ENCODE assay signal across 16 cellular contexts in genomic region chr2:163729874-163730273, GRCh38.
"Had no signal": no experiment of that assay in that cellular context is flagged by ENCODE, and none has a peak within 500 bp of the region (broad histone marks: within the 10 kb centered on the region; RNA-seq: fewer than 3 reads in every experiment).

No MANE protein-coding gene starts in this region.

- H3K9me3 ChIP-seq: esophagus muscularis mucosa, left lung, uterus had no signal

- H3K4me1 ChIP-seq: foreskin keratinocyte, uterus had no signal

- H3K27ac Mint-ChIP-seq: stimulated activated memory B cell treated with anti-CD40 and anti-IgM and Interleukin-4, amounts not matched to agents 10 μg/mL and 1 μg/mL and 100 μg/mL, for 72 hours; T-helper 2 cell treated with Interferon-gamma antibody and Interleukin-4, amounts not matched to agents 5 μg/mL and 100 μg/mL, for 36 hours had no signal

- H3K4me1 Mint-ChIP-seq: stimulated activated memory B cell treated with anti-CD40 and anti-IgM and Interleukin-4, amounts not matched to agents 10 μg/mL and 1 μg/mL and 100 μg/mL, for 72 hours had no signal

- H3K27ac ChIP-seq: brain microvascular endothelial cell, foreskin keratinocyte, left lung had no signal

- H3K27me3 Mint-ChIP-seq: stimulated activated memory B cell treated with anti-CD40 and anti-IgM and Interleukin-4, amounts not matched to agents 10 μg/mL and 1 μg/mL and 100 μg/mL, for 72 hours had no signal

- H3K27me3 ChIP-seq: brain microvascular endothelial cell, esophagus muscularis mucosa, foreskin keratinocyte, uterus had no signal

- H3K9me3 Mint-ChIP-seq: T-helper 2 cell treated with Interferon-gamma antibody and Interleukin-4, amounts not matched to agents 5 μg/mL and 100 μg/mL, for 36 hours had no signal

- H3K36me3 ChIP-seq: brain microvascular endothelial cell, esophagus muscularis mucosa, left lung, uterus had no signal

- ATAC-seq: activated CD4-positive, CD25-positive, alpha-beta regulatory T cell treated with anti-CD3 and anti-CD28 coated beads, Interleukin-2, amount 50 U/mL, for 24 hours; foreskin keratinocyte; left lung; stimulated activated memory B cell treated with anti-CD40 and anti-IgM and Interleukin-4, amounts not matched to agents 10 μg/mL and 1 μg/mL and 100 μg/mL, for 72 hours had no signal

- DNase-seq: activated CD4-positive, alpha-beta T cell treated with anti-CD3 and anti-CD28 coated beads, Interleukin-2, amount 50 U/mL, for 4 hours; activated naive CD4-positive, alpha-beta T cell treated with anti-CD3 and anti-CD28 coated beads, Interleukin-2, amount 50 U/mL, for 16 hours; activated T-cell treated with anti-CD3 and anti-CD28 coated beads, Interleukin-2, amount 50 U/mL, for 1 hour; amniotic stem cell; brain microvascular endothelial cell; foreskin keratinocyte; left lung; mesendoderm; small intestine; substantia nigra; SW 1271; uterus had no signal

- H3K4me3 Mint-ChIP-seq: stimulated activated memory B cell treated with anti-CD40 and anti-IgM and Interleukin-4, amounts not matched to agents 10 μg/mL and 1 μg/mL and 100 μg/mL, for 72 hours; T-helper 2 cell treated with Interferon-gamma antibody and Interleukin-4, amounts not matched to agents 5 μg/mL and 100 μg/mL, for 36 hours had no signal

- H3K36me3 Mint-ChIP-seq: stimulated activated memory B cell treated with anti-CD40 and anti-IgM and Interleukin-4, amounts not matched to agents 10 μg/mL and 1 μg/mL and 100 μg/mL, for 72 hours had no signal

- H3K4me3 ChIP-seq: esophagus muscularis mucosa, left lung, uterus had no signal
